ENCODE assay signal across 20 cellular contexts in the genomic region with DNA sequence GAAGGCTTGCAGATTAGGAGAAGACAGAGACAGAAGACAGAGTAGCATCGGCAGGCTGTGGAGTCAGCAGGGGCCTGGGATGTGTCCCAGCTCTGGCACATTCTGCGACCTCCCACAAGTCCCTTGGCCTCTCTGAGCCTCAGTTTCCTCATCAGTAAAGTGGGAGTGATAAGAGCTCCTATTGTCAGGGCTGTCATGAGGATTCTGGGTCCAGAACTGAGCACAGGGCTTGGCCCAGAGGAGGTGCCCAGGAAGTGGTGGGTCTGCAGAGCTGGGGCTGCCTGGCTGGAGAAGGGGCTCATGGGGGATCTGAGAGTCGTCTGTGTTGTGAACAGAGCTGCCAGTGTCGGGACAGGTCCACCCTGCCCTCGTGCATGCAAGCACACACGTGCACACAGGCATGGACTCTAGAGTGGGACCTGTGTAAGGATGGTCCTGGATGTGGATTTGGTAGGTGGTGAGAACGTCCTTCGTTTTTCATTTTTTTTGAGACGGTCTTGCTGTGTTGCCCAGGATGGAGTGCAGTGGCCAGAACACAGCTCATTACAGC.
A peak's percentile ranks its signal among the peaks of the same experiment; 100 is the strongest.
DNase-seq lines count a peak whose midpoint lies in the region; ATAC-seq, FAIRE-seq and TF ChIP-seq lines count a peak whose summit lies in the region.
"Had no signal": no experiment of that assay in that cellular context is flagged by ENCODE, and none has a peak within 500 bp of the region (broad histone marks: within the 10 kb centered on the region; RNA-seq: fewer than 3 reads in every experiment).

No MANE protein-coding gene starts in this region.

- no peak overlapping the region for H3K4me3 ChIP-seq in right lobe of liver
- no peak overlapping the region for H3K4me3 ChIP-seq in HepG2 (replicated peaks in 1 of 3; ENCODE audit: insufficient read depth in 1 of 3, low read depth in 2 of 3, low read length in 3 of 3)
- H3K4me3 ChIP-seq: GM23248, PC-9 had no signal

- TF ChIP-seq CTCF in right lobe of liver (IDR thresholded peaks at IDR 0.05) = no peak
- no peak for TF ChIP-seq CTCF in HepG2 (CRISPR knock-in tag; IDR thresholded peaks at IDR 0.05)

- H2AFZ ChIP-seq in HepG2 (ENCODE audit: low read length) = no peak overlapping the region
- H2AFZ ChIP-seq: GM23248, PC-9 had no signal

- H3K4me1 ChIP-seq in right lobe of liver (no peaks in the 10 kb centered on the region), HepG2 (ENCODE audit: insufficient read depth, low read length) (peaks cover 13% of the 10 kb centered on the region)
- H3K4me1 ChIP-seq: Caco-2 had no signal

- TF ChIP-seq POLR2A in right lobe of liver (IDR thresholded peaks at IDR 0.05) (no peak), HepG2 (IDR thresholded peaks at IDR 0.05; ENCODE audit: insufficient read depth in 1 of 2, low read depth in 2 of 2, low read length in 2 of 2) (no peak), GM18505 (IDR thresholded peaks at IDR 0.05; ENCODE audit: borderline replicate concordance, extremely low read depth, insufficient read depth, insufficient read length) (no peak)

- no CpG with 5 or more reads among the region's 9 CpGs for WGBS in right lobe of liver (ENCODE audit: insufficient coverage, low coverage, low lambda C conversion rate, missing lambda C conversion rate)
- 21% methylated on average over 4 of the region's 9 CpGs for WGBS in HepG2 (ENCODE audit: low lambda C conversion rate)

- FAIRE-seq in HepG2 (lab: Jason Lieb, UNC) = no peak
- FAIRE-seq: A204.1 had no signal

- H3K36me3 ChIP-seq in right lobe of liver (no peaks in the 10 kb centered on the region), HepG2 (replicated peaks in 1 of 2; ENCODE audit: control insufficient read depth in 1 of 2, insufficient read depth in 2 of 2, low read length in 2 of 2) (no peaks in the 10 kb centered on the region)

- BruUV-seq in HepG2 (replicated peaks; lab: Mats Ljungman, UMichigan) = no TSS peak

- no peak overlapping the region for H3K27ac ChIP-seq in right lobe of liver
- no peak overlapping the region for H3K27ac ChIP-seq in HepG2 (ENCODE audit: extremely low read length, insufficient read depth, low read length)
- H3K27ac ChIP-seq: GM23248, KMS-11, PC-9 had no signal

- H3K79me2 ChIP-seq in HepG2 (ENCODE audit: insufficient read depth, low read length) = no peaks in the 10 kb centered on the region

- CTCF ChIA-PET in HepG2 (lab: Yijun Ruan, JAX; ENCODE audit: low intra/inter-chr PET ratio, low total read pairs) = no interaction called here

- intact Hi-C loops in right lobe of liver (cut with DNase I) = no loop called here
- intact Hi-C loops in HepG2 (cut with micrococcal nuclease; ENCODE audit: unreplicated experiment) = no loop called here
- intact Hi-C loops in posterior vena cava (cut with DNase I) = no loop called here

- H3K4me2 ChIP-seq in HepG2 (ENCODE audit: low read depth, low read length) = no peak overlapping the region
- H3K4me2 ChIP-seq: KMS-11, PC-9 had no signal

- DNase-seq in right lobe of liver (peak in 2 of 3 donors; percentile 2 to 23), HepG2 (ENCODE audit: low spot score) (no peak), ecto neural progenitor cell (ENCODE audit: low spot score) (peak; percentile 22), posterior vena cava (ENCODE audit: low spot score) (peak; percentile 42), hepatic stellate cell (ENCODE audit: low spot score) (no peak), HCEC 1CT (no peak)
- DNase-seq: Caco-2; CD4-positive, alpha-beta T cell; DMS153; GDM1; GM23248; MV-4-11; NCI-H1417; NCI-H187 treated with DMSO at 0.1 percent for 48 hours; NCI-H226; NCI-H524 treated with DMSO at 0.1 percent for 48 hours had no signal

- no peak for TF ChIP-seq RAD21 in HepG2 (CRISPR knock-in tag; IDR thresholded peaks at IDR 0.05)

- H3K9ac ChIP-seq in HepG2 (ENCODE audit: insufficient read depth, low read depth, low read length) = no peak overlapping the region
- H3K9ac ChIP-seq: GM23248, KMS-11 had no signal

- H4K20me1 ChIP-seq in HepG2 (ENCODE audit: insufficient read depth, low read length) = no peaks in the 10 kb centered on the region

- no peaks in the 10 kb centered on the region for H3K27me3 ChIP-seq in right lobe of liver
- peaks cover 0 to 2% of the 10 kb centered on the region in 2 experiments; a peak in 3 of 5 replicates for H3K27me3 ChIP-seq in HepG2 (ENCODE audit: control insufficient read depth in 1 of 2, insufficient read depth in 2 of 2, low read length in 2 of 2)

- ATAC-seq in right lobe of liver (no peak), HepG2 (no peak), GM18505 (IDR thresholded peaks at IDR 0.05; ENCODE audit: unreplicated experiment) (no peak)

- POLR2A ChIA-PET in HepG2 (lab: Yijun Ruan, JAX) = no interaction called here

- H3K9me3 ChIP-seq in right lobe of liver (no peaks in the 10 kb centered on the region), HepG2 (ENCODE audit: low read length) (no peaks in the 10 kb centered on the region)
- H3K9me3 ChIP-seq: Caco-2 had no signal

- in situ Hi-C loops in HepG2 (cut with HindIII; ENCODE audit: extremely low pct_ligation_motif_present, low pct_unique_long_range_greater_than_20kb) = no loop called here

- TF ChIP-seq EP300 in HepG2 (IDR thresholded peaks at IDR 0.05; ENCODE audit: low read depth in 2 of 2, low read length in 2 of 2) = no peak
- no peak for TF ChIP-seq EP300 in HepG2 (CRISPR knock-in tag; IDR thresholded peaks at IDR 0.05; ENCODE audit: borderline replicate concordance)

TF ChIP-seq in HepG2, 621 proteins besides CTCF, POLR2A, EP300 and RAD21 (continues in another document):
- TF ChIP-seq ZNF121 (CRISPR knock-in tag; IDR thresholded peaks at IDR 0.05) (no peak), ZNF501 (CRISPR knock-in tag; IDR thresholded peaks at IDR 0.05) (no peak), PPARG (CRISPR knock-in tag; conservative IDR thresholded peaks at IDR 0.05) (no peak), ISL2 (CRISPR knock-in tag; IDR thresholded peaks at IDR 0.05) (no peak), TP53 (CRISPR knock-in tag; conservative IDR thresholded peaks at IDR 0.05) (no peak), MYC (CRISPR knock-in tag; IDR thresholded peaks at IDR 0.05; ENCODE audit: borderline replicate concordance) (no peak), ZMYM3 (CRISPR knock-in tag; IDR thresholded peaks at IDR 0.05) (no peak), ZFYVE20 (CRISPR knock-in tag; IDR thresholded peaks at IDR 0.05; ENCODE audit: borderline replicate concordance, low read depth) (no peak), ZNF10 (CRISPR knock-in tag; IDR thresholded peaks at IDR 0.05; ENCODE audit: borderline replicate concordance, low read depth) (no peak), ZNF746 (CRISPR knock-in tag; IDR thresholded peaks at IDR 0.05) (no peak), SRY (CRISPR knock-in tag; IDR thresholded peaks at IDR 0.05) (no peak)
- TF ChIP-seq, protein P1, sequence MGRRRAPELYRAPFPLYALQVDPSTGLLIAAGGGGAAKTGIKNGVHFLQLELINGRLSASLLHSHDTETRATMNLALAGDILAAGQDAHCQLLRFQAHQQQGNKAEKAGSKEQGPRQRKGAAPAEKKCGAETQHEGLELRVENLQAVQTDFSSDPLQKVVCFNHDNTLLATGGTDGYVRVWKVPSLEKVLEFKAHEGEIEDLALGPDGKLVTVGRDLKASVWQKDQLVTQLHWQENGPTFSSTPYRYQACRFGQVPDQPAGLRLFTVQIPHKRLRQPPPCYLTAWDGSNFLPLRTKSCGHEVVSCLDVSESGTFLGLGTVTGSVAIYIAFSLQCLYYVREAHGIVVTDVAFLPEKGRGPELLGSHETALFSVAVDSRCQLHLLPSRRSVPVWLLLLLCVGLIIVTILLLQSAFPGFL (CRISPR knock-in tag; IDR thresholded peaks at IDR 0.05) = no peak
- TF ChIP-seq, protein P2, sequence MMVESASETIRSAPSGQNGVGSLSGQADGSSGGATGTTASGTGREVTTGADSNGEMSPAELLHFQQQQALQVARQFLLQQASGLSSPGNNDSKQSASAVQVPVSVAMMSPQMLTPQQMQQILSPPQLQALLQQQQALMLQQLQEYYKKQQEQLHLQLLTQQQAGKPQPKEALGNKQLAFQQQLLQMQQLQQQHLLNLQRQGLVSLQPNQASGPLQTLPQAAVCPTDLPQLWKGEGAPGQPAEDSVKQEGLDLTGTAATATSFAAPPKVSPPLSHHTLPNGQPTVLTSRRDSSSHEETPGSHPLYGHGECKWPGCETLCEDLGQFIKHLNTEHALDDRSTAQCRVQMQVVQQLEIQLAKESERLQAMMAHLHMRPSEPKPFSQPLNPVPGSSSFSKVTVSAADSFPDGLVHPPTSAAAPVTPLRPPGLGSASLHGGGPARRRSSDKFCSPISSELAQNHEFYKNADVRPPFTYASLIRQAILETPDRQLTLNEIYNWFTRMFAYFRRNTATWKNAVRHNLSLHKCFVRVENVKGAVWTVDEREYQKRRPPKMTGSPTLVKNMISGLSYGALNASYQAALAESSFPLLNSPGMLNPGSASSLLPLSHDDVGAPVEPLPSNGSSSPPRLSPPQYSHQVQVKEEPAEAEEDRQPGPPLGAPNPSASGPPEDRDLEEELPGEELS (CRISPR knock-in tag; IDR thresholded peaks at IDR 0.05) = no peak
- TF ChIP-seq, protein P3, sequence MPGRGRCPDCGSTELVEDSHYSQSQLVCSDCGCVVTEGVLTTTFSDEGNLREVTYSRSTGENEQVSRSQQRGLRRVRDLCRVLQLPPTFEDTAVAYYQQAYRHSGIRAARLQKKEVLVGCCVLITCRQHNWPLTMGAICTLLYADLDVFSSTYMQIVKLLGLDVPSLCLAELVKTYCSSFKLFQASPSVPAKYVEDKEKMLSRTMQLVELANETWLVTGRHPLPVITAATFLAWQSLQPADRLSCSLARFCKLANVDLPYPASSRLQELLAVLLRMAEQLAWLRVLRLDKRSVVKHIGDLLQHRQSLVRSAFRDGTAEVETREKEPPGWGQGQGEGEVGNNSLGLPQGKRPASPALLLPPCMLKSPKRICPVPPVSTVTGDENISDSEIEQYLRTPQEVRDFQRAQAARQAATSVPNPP (CRISPR knock-in tag; IDR thresholded peaks at IDR 0.05) = no peak

Comparison
In these comparisons a context has a peak if more than half of its experiments do, and no peak if none do; other contexts are left out.
1. DNase-seq: peak in right lobe of liver (2 of 3), ecto neural progenitor cell (single experiment) and posterior vena cava (single experiment); none in HepG2 (single experiment), hepatic stellate cell (single experiment) and HCEC 1CT (single experiment).